ENCODE assay signal across 21 cellular contexts in the genomic region with DNA sequence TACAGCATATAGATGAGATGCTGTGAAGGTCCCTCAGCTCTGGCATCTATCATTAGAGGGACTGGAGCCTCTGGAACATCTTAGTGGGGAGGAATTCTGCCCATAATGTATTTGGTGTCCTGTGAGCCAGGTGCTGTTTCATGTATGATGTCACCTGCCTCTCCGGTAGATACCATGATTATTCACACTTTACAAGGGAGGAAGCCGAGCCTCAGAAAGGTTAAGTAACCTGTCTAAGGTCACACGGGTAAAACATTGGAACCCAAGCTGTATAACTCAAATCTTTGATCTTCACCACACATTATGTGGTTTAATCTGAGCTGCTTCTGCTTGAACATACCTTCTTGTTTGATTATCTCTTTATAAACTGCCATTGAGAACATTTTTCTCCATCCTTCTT.
A peak's percentile ranks its signal among the peaks of the same experiment; 100 is the strongest.
DNase-seq lines count a peak whose midpoint lies in the region; ATAC-seq, FAIRE-seq and TF ChIP-seq lines count a peak whose summit lies in the region.
"Had no signal": no experiment of that assay in that cellular context is flagged by ENCODE, and none has a peak within 500 bp of the region (broad histone marks: within the 10 kb centered on the region; RNA-seq: fewer than 3 reads in every experiment).

No MANE protein-coding gene starts in this region.

- no peaks in the 10 kb centered on the region for H3K27me3 Mint-ChIP-seq in CD4-positive, alpha-beta T cell
- peaks cover 48% of the 10 kb centered on the region for H3K27me3 Mint-ChIP-seq in activated T-cell treated with anti-CD3 and anti-CD28 coated beads, Interleukin-2, amount 50 U/mL, for 72 hours (ENCODE audit: low read depth)

- TF ChIP-seq CTCF in CD4-positive, alpha-beta T cell (IDR thresholded peaks at IDR 0.05) = no peak
- TF ChIP-seq CTCF in WERI-Rb-1 (IDR thresholded peaks at IDR 0.05; ENCODE audit: low read depth, low read length) (no peak), prostate gland (IDR thresholded peaks at IDR 0.05) (no peak)

- TF ChIP-seq POLR2A in H54 (IDR thresholded peaks at IDR 0.05; ENCODE audit: low read depth, low read length) (no peak), prostate gland (IDR thresholded peaks at IDR 0.05) (no peak)

- DNase-seq in CD4-positive, alpha-beta T cell = no peak
- no peak for DNase-seq in WERI-Rb-1
- no peak for DNase-seq in activated T-cell treated with anti-CD3 and anti-CD28 coated beads, Interleukin-2, amount 50 U/mL, for 72 hours
- DNase-seq in H54 (ENCODE audit: insufficient read length, low spot score) = no peak
- no peak for DNase-seq in GM19238 (ENCODE audit: insufficient read length, low spot score)
- DNase-seq in prostate gland (ENCODE audit: low spot score) = no peak
- DNase-seq: Calu3; CD4-positive, alpha-beta memory T cell; DMS79; HCEC 1CT; NCI-H1105; NCI-H1694 treated with DMSO at 0.1 percent for 48 hours; NCI-H2107; NCI-H226 had no signal

- H3K4me3 ChIP-seq in HUES48 (ENCODE audit: low read depth, low read length) (no peak overlapping the region), WERI-Rb-1 (ENCODE audit: low read depth, low read length) (no peak overlapping the region), iPS-18a (ENCODE audit: low read length) (no peak overlapping the region), prostate gland (no peak overlapping the region)
- H3K4me3 ChIP-seq: A549, K562, SJSA1 had no signal

- H3K4me1 ChIP-seq in HUES48 (ENCODE audit: control insufficient read depth, insufficient read depth, low read length) (peaks cover 31% of the 10 kb centered on the region), iPS-18a (ENCODE audit: control insufficient read depth, low read depth, low read length) (peaks cover 33% of the 10 kb centered on the region), prostate gland (replicated peaks) (no peaks in the 10 kb centered on the region)
- H3K4me1 ChIP-seq: A549, SJSA1 had no signal

- peak; percentile 46 for ATAC-seq in CD4-positive, alpha-beta T cell (ENCODE audit: poor library complexity)
- ATAC-seq in activated T-cell treated with anti-CD3 and anti-CD28 coated beads, Interleukin-2, amount 50 U/mL, for 72 hours (replicated peaks in 1 of 2) = no peak
- ATAC-seq: A549, K562, Panc1 had no signal

- H3K36me3 ChIP-seq in HUES48 (ENCODE audit: control insufficient read depth, insufficient read depth, low read length) = no peaks in the 10 kb centered on the region
- H3K36me3 ChIP-seq in WERI-Rb-1 = no peaks in the 10 kb centered on the region
- no peaks in the 10 kb centered on the region for H3K36me3 ChIP-seq in iPS-18a (ENCODE audit: control insufficient read depth, low read depth, low read length)
- no peaks in the 10 kb centered on the region for H3K36me3 ChIP-seq in prostate gland
- H3K36me3 ChIP-seq: SJSA1 had no signal

- H3K27me3 ChIP-seq in CD4-positive, alpha-beta T cell (ENCODE audit: control insufficient read depth, insufficient read depth, low read length) = no peaks in the 10 kb centered on the region
- H3K27me3 ChIP-seq in HUES48 (ENCODE audit: control insufficient read depth, insufficient read depth, low read length) (no peaks in the 10 kb centered on the region), WERI-Rb-1 (ENCODE audit: insufficient read depth, low read depth, severe bottlenecking) (no peaks in the 10 kb centered on the region), iPS-18a (ENCODE audit: control insufficient read depth, insufficient read depth, low read length) (no peaks in the 10 kb centered on the region), prostate gland (replicated peaks; ENCODE audit: insufficient read depth) (no peaks in the 10 kb centered on the region)
- H3K27me3 ChIP-seq: SJSA1 had no signal

- H3K9me3 ChIP-seq in CD4-positive, alpha-beta T cell (ENCODE audit: control insufficient read depth, low read length) = no peaks in the 10 kb centered on the region
- H3K9me3 ChIP-seq in HUES48 (ENCODE audit: control insufficient read depth, insufficient read depth, low read length) = no peaks in the 10 kb centered on the region
- H3K9me3 ChIP-seq in WERI-Rb-1 (ENCODE audit: severe bottlenecking) = no peaks in the 10 kb centered on the region
- no peaks in the 10 kb centered on the region for H3K9me3 ChIP-seq in iPS-18a (ENCODE audit: control insufficient read depth, low read depth, low read length)
- H3K9me3 ChIP-seq in prostate gland = no peaks in the 10 kb centered on the region
- H3K9me3 ChIP-seq: A549, SJSA1 had no signal

- no peak overlapping the region for H3K27ac ChIP-seq in CD4-positive, alpha-beta T cell (ENCODE audit: low read depth, low read length)
- H3K27ac ChIP-seq in HUES48 (ENCODE audit: low read depth, low read length) (peak overlapping the region; percentile 74), WERI-Rb-1 (peak overlapping the region; percentile 81), iPS-18a (ENCODE audit: low read length) (peak overlapping the region; percentile 50), prostate gland (no peak overlapping the region)
- H3K27ac ChIP-seq: A549, SJSA1 had no signal

- H3K9me3 Mint-ChIP-seq in CD4-positive, alpha-beta T cell = no peaks in the 10 kb centered on the region
- H3K9me3 Mint-ChIP-seq in activated T-cell treated with anti-CD3 and anti-CD28 coated beads, Interleukin-2, amount 50 U/mL, for 72 hours = no peaks in the 10 kb centered on the region

- CTCF ChIA-PET in CD4-positive, alpha-beta T cell (lab: Charles Lee) = no interaction called here

- intact Hi-C loops in CD4-positive, alpha-beta T cell (cut with DNase I, micrococcal nuclease) = no loop called here
- intact Hi-C loops in prostate gland (cut with DNase I) = no loop called here

- FAIRE-seq in H54 (lab: Jason Lieb, UNC) = no peak
- FAIRE-seq: HTR-8/SVneo, K562 had no signal

- H3K4me3 Mint-ChIP-seq in CD4-positive, alpha-beta T cell = no peak overlapping the region
- H3K4me3 Mint-ChIP-seq in activated T-cell treated with anti-CD3 and anti-CD28 coated beads, Interleukin-2, amount 50 U/mL, for 72 hours = no peak overlapping the region
- H3K4me3 Mint-ChIP-seq: CD4-positive, alpha-beta memory T cell had no signal

- H3K36me3 Mint-ChIP-seq in CD4-positive, alpha-beta T cell (ENCODE audit: low read depth) = no peaks in the 10 kb centered on the region
- H3K36me3 Mint-ChIP-seq in activated T-cell treated with anti-CD3 and anti-CD28 coated beads, Interleukin-2, amount 50 U/mL, for 72 hours (ENCODE audit: insufficient read depth in 2 of 2) = no peaks in the 10 kb centered on the region
- H3K36me3 Mint-ChIP-seq: CD4-positive, alpha-beta memory T cell had no signal

- H3K9ac ChIP-seq in HUES48 (ENCODE audit: low read depth, low read length) = peak overlapping the region; percentile 29
- no peak overlapping the region for H3K9ac ChIP-seq in iPS-18a (ENCODE audit: low read length)

- H3K27ac Mint-ChIP-seq in CD4-positive, alpha-beta T cell = no peak overlapping the region
- H3K27ac Mint-ChIP-seq in activated T-cell treated with anti-CD3 and anti-CD28 coated beads, Interleukin-2, amount 50 U/mL, for 72 hours = no peak overlapping the region
- H3K27ac Mint-ChIP-seq: CD4-positive, alpha-beta memory T cell had no signal

- POLR2A ChIA-PET in CD4-positive, alpha-beta T cell (lab: Charles Lee) = no interaction called here

- peaks cover 11% of the 10 kb centered on the region for H3K4me1 Mint-ChIP-seq in CD4-positive, alpha-beta T cell (ENCODE audit: low read depth)
- H3K4me1 Mint-ChIP-seq in activated T-cell treated with anti-CD3 and anti-CD28 coated beads, Interleukin-2, amount 50 U/mL, for 72 hours (ENCODE audit: low read depth) = peaks cover 13% of the 10 kb centered on the region

- 65% methylated on average over 3 of the region's 3 CpGs for WGBS in prostate gland

Comparison
In these comparisons a context has a peak if more than half of its experiments do, and no peak if none do; other contexts are left out.
1. H3K27ac ChIP-seq: peak in HUES48 (single experiment), WERI-Rb-1 (single experiment) and iPS-18a (single experiment); none in CD4-positive, alpha-beta T cell (single experiment) and prostate gland (0 of 2).